ENCODE assay signal across 9 cellular contexts in the genomic region with DNA sequence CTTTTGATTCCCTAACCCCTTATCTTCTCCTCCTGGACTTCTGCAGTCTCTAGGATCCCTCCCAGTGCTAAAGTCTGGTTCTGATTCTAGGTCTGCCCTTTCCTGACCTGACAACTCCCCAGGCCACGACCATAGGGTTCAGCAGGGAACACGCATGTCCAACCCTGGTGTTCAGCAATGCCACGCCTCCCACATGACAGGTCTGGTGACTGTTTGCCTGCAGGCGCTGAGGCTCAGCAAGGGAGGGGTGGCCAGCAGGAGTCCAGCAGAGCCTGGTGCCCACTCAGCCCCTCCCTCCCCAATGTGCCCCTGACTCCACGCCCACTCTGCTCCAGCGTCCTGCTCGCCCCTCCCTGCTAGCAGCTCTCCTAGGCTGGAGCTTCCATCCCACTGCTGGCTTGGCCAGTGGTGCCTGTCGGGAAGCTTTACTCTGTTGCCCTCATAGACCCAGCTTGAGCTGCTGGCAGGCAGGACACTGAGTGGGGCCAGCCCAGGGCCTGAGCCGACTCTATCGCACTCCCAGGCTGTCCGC. TPM values are rescaled to one million over a fixed set of nuclear protein-coding genes. Genes with fewer than 3 reads are reported as not detected.
DNase-seq lines count a peak whose midpoint lies in the region; ATAC-seq and TF ChIP-seq lines count a peak whose summit lies in the region.
"Had no signal": no experiment of that assay in that cellular context is flagged by ENCODE, and none has a peak within 500 bp of the region (broad histone marks: within the 10 kb centered on the region; RNA-seq: fewer than 3 reads in every experiment).

No MANE protein-coding gene starts in this region.

- TF ChIP-seq EP300 in SK-N-SH (IDR thresholded peaks at IDR 0.05; ENCODE audit: borderline replicate concordance in 1 of 2, low read depth in 1 of 2, low read length in 1 of 2): 0 out of 4 replicates have a peak, but pooled peaks of 1 of the 2 experiments have one; percentile 18

- peaks cover 10 to 41% of the 10 kb centered on the region in 2 experiments; a peak in 1 of 4 replicates for H3K4me1 ChIP-seq in SK-N-SH (ENCODE audit: control insufficient read depth in 1 of 2, insufficient read depth in 2 of 2, low read depth in 1 of 2, low read length in 1 of 2)

- no peak overlapping the region for H3K4me3 ChIP-seq in SK-N-SH (ENCODE audit: low read depth in 2 of 2, low read length in 1 of 2)

- no peaks in the 10 kb centered on the region for H3F3A ChIP-seq in SK-N-SH (replicated peaks; ENCODE audit: insufficient read depth)

- ATAC-seq in SK-N-SH treated with all-trans-retinoic acid at 6 μM for 48 hours (no peak), HG02973 (IDR thresholded peaks at IDR 0.05; ENCODE audit: unreplicated experiment) (no peak)
- ATAC-seq in activated naive CD8-positive, alpha-beta T cell treated with anti-CD3 and anti-CD28 coated beads, Interleukin-2, amount 50 U/mL, for 24 hours: no peak
- ATAC-seq: Panc1 had no signal

- H3K27me3 Mint-ChIP-seq in activated naive CD8-positive, alpha-beta T cell treated with anti-CD3 and anti-CD28 coated beads, Interleukin-2, amount 50 U/mL, for 24 hours: no peaks in the 10 kb centered on the region
- H3K27me3 Mint-ChIP-seq in stimulated activated naive CD8-positive, alpha-beta T cell treated with anti-CD3 and anti-CD28 coated beads, Interleukin-15, Interleukin-2, amounts not matched to agents 100 ng/mL and 50 ng/mL, for 24 hours: no peaks in the 10 kb centered on the region

- H3K27me3 ChIP-seq in SK-N-SH (ENCODE audit: insufficient read depth): no peaks in the 10 kb centered on the region

- no peak for TF ChIP-seq RAD21 in SK-N-SH (IDR thresholded peaks at IDR 0.05; ENCODE audit: low read length)

- no peak overlapping the region for H3K4me2 ChIP-seq in SK-N-SH

- 83% methylated on average over 5 of the region's 11 CpGs for WGBS in SK-N-SH (ENCODE audit: low lambda C conversion rate)

- TF ChIP-seq CTCF in SK-N-SH (IDR thresholded peaks at IDR 0.05) (no peak), GM10266 (IDR thresholded peaks at IDR 0.05; ENCODE audit: control insufficient read depth, insufficient read depth, low read depth, missing control alignments) (no peak)

- no peak overlapping the region for H3K9ac ChIP-seq in SK-N-SH

- POLR2A ChIA-PET in SK-N-SH (lab: Yijun Ruan, JAX): interaction anchor here (1.0 to 2.3 kb wide), 2 partner anchors 17 to 188 kb away, joined by 3 to 9 read pairs; partner anchors contain the start of gene SLC9A1

- peak; percentile 73 for DNase-seq in SK-N-SH
- peak; percentile 32 for DNase-seq in activated naive CD8-positive, alpha-beta T cell treated with anti-CD3 and anti-CD28 coated beads, Interleukin-2, amount 50 U/mL, for 24 hours
- DNase-seq in left kidney (ENCODE audit: low read depth, low spot score): peak; percentile 95
- no peak for DNase-seq in NCI-H146 treated with DMSO at 0.1 percent for 48 hours (lab: John Stamatoyannopoulos, UW; ENCODE audit: unreplicated experiment)
- DNase-seq in GM10266 (ENCODE audit: extremely low spot score): no peak

- H3K79me2 ChIP-seq in SK-N-SH (ENCODE audit: insufficient read depth): peaks cover 29% of the 10 kb centered on the region; the same call in 1 of the 2 replicates

- peaks cover 7% of the 10 kb centered on the region for H3K36me3 Mint-ChIP-seq in activated naive CD8-positive, alpha-beta T cell treated with anti-CD3 and anti-CD28 coated beads, Interleukin-2, amount 50 U/mL, for 24 hours (ENCODE audit: low read depth)
- peaks cover 9% of the 10 kb centered on the region for H3K36me3 Mint-ChIP-seq in stimulated activated naive CD8-positive, alpha-beta T cell treated with anti-CD3 and anti-CD28 coated beads, Interleukin-15, Interleukin-2, amounts not matched to agents 100 ng/mL and 50 ng/mL, for 24 hours (ENCODE audit: low read depth)

- H3K4me1 Mint-ChIP-seq in activated naive CD8-positive, alpha-beta T cell treated with anti-CD3 and anti-CD28 coated beads, Interleukin-2, amount 50 U/mL, for 24 hours: peaks cover 49% of the 10 kb centered on the region
- peaks cover 61% of the 10 kb centered on the region for H3K4me1 Mint-ChIP-seq in stimulated activated naive CD8-positive, alpha-beta T cell treated with anti-CD3 and anti-CD28 coated beads, Interleukin-15, Interleukin-2, amounts not matched to agents 100 ng/mL and 50 ng/mL, for 24 hours (ENCODE audit: low read depth)

- 0 out of 2 replicates have a peak, but pooled peaks cover 5% of the 10 kb centered on the region for H4K20me1 ChIP-seq in SK-N-SH (ENCODE audit: insufficient read depth)

- peak overlapping the region; percentile 99 for H3K27ac Mint-ChIP-seq in activated naive CD8-positive, alpha-beta T cell treated with anti-CD3 and anti-CD28 coated beads, Interleukin-2, amount 50 U/mL, for 24 hours
- H3K27ac Mint-ChIP-seq in stimulated activated naive CD8-positive, alpha-beta T cell treated with anti-CD3 and anti-CD28 coated beads, Interleukin-15, Interleukin-2, amounts not matched to agents 100 ng/mL and 50 ng/mL, for 24 hours: peak overlapping the region; percentile 98

- CTCF ChIA-PET in SK-N-SH (lab: Yijun Ruan, JAX): interaction anchor here (1.0 to 2.6 kb wide), 7 partner anchors 10 to 159 kb away, joined by 3 to 6 read pairs (median 4); partner anchors contain the start of gene SLC9A1

- H3K36me3 ChIP-seq in SK-N-SH (replicated peaks in 1 of 2; ENCODE audit: control insufficient read depth in 1 of 2, insufficient read depth in 2 of 2, low read length in 1 of 2): no peaks in the 10 kb centered on the region

- peak overlapping the region; percentile 83 for H3K4me3 Mint-ChIP-seq in activated naive CD8-positive, alpha-beta T cell treated with anti-CD3 and anti-CD28 coated beads, Interleukin-2, amount 50 U/mL, for 24 hours
- H3K4me3 Mint-ChIP-seq in stimulated activated naive CD8-positive, alpha-beta T cell treated with anti-CD3 and anti-CD28 coated beads, Interleukin-15, Interleukin-2, amounts not matched to agents 100 ng/mL and 50 ng/mL, for 24 hours: peak overlapping the region; percentile 88

- H3K9me3 ChIP-seq in SK-N-SH: no peaks in the 10 kb centered on the region

- H2AFZ ChIP-seq in SK-N-SH (ENCODE audit: low read depth): no peak overlapping the region

- H3K9me3 Mint-ChIP-seq in activated naive CD8-positive, alpha-beta T cell treated with anti-CD3 and anti-CD28 coated beads, Interleukin-2, amount 50 U/mL, for 24 hours: no peaks in the 10 kb centered on the region
- no peaks in the 10 kb centered on the region for H3K9me3 Mint-ChIP-seq in stimulated activated naive CD8-positive, alpha-beta T cell treated with anti-CD3 and anti-CD28 coated beads, Interleukin-15, Interleukin-2, amounts not matched to agents 100 ng/mL and 50 ng/mL, for 24 hours

- H3K27ac ChIP-seq in SK-N-SH (ENCODE audit: low read depth in 2 of 2, low read length in 1 of 2): no peak overlapping the region

- H3K9me2 ChIP-seq in SK-N-SH: no peaks in the 10 kb centered on the region

TF ChIP-seq in SK-N-SH, 30 proteins besides CTCF, POLR2A, EP300 and RAD21:
- TF ChIP-seq MXI1 (IDR thresholded peaks at IDR 0.05; ENCODE audit: low read depth, low read length) (peak; percentile 64), SIN3A (IDR thresholded peaks at IDR 0.05; ENCODE audit: borderline replicate concordance, low read depth, low read length) (no peak)
TF ChIP-seq in SK-N-SH: peak in this region for 1.

TF ChIP-seq in SK-N-SH treated with all-trans-retinoic acid at 6 μM for 48 hours, 23 proteins besides CTCF, POLR2A, EP300 and RAD21:
- TF ChIP-seq GLIS3 (CRISPR knock-in tag; IDR thresholded peaks at IDR 0.05) (no peak), ESRRG (CRISPR knock-in tag; IDR thresholded peaks at IDR 0.05) (no peak), OSR1 (CRISPR knock-in tag; IDR thresholded peaks at IDR 0.05) (no peak), SNAI2 (CRISPR knock-in tag; IDR thresholded peaks at IDR 0.05) (no peak), RARB (CRISPR knock-in tag; IDR thresholded peaks at IDR 0.05) (no peak)
- TF ChIP-seq, protein P1, sequence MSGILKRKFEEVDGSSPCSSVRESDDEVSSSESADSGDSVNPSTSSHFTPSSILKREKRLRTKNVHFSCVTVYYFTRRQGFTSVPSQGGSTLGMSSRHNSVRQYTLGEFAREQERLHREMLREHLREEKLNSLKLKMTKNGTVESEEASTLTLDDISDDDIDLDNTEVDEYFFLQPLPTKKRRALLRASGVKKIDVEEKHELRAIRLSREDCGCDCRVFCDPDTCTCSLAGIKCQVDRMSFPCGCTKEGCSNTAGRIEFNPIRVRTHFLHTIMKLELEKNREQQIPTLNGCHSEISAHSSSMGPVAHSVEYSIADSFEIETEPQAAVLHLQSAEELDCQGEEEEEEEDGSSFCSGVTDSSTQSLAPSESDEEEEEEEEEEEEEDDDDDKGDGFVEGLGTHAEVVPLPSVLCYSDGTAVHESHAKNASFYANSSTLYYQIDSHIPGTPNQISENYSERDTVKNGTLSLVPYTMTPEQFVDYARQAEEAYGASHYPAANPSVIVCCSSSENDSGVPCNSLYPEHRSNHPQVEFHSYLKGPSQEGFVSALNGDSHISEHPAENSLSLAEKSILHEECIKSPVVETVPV (CRISPR knock-in tag; IDR thresholded peaks at IDR 0.05): no peak

RNA-seq across cellular contexts. Expression of gene SLC9A1, which starts 17.3 kb away (rescaled TPM):
- polyA plus RNA-seq in SK-N-SH (2012; rRNA removed): 5.6 and 11.4 TPM in 2 replicates
- 7.0 and 9.2 TPM in 2 replicates for polyA plus RNA-seq in SK-N-SH (2012; cell fraction: cytosol; rRNA removed)
- polyA plus RNA-seq in SK-N-SH (2012; cell fraction: nucleus; rRNA removed): 10.7 and 14.3 TPM in 2 replicates

Comparison
In these comparisons a context has a peak if more than half of its experiments do, and no peak if none do; other contexts are left out.
1. DNase-seq: peak in SK-N-SH (single experiment), activated naive CD8-positive, alpha-beta T cell treated with anti-CD3 and anti-CD28 coated beads, Interleukin-2, amount 50 U/mL, for 24 hours (single experiment) and left kidney (single experiment); none in NCI-H146 treated with DMSO at 0.1 percent for 48 hours (single experiment) and GM10266 (single experiment).